In the genomic region with DNA sequence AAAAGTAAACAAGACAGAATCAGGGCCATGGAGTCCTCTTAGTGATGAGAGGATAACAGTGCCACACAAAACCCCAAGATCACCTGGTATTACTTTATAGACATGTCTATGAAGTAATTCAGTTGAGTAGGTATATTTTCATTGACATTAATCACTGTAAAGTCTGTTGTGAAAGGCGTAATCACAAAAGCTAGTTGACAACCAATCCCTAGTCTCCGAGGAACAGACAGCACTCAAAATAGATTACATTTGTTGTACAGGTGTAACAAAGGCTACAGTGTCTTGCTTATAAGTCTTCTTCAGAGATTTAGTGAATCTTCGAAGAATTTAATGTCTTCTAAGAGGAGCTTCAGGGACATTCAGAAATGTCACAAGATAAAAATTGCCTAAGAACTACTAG, we compare ENCODE assay signal across 6 cellular contexts.
"Had no signal": no experiment of that assay in that cellular context is flagged by ENCODE, and none has a peak within 500 bp of the region (broad histone marks: within the 10 kb centered on the region; RNA-seq: fewer than 3 reads in every experiment).

No MANE protein-coding gene starts in this region.

- H3K36me3 Mint-ChIP-seq: IgD-negative memory B cell had no signal

- H3K27me3 Mint-ChIP-seq: IgD-negative memory B cell had no signal

- DNase-seq: IMR-90, KBM-7 had no signal

- H3K4me3 ChIP-seq: K562 had no signal

- ATAC-seq: HepG2, K562 had no signal

- H3K4me3 Mint-ChIP-seq: IgD-negative memory B cell had no signal

- H3K27ac Mint-ChIP-seq: IgD-negative memory B cell had no signal

- H3K27ac ChIP-seq: HL-60 had no signal
